1 cellular context compared by ENCODE assay signal in the genomic region with DNA sequence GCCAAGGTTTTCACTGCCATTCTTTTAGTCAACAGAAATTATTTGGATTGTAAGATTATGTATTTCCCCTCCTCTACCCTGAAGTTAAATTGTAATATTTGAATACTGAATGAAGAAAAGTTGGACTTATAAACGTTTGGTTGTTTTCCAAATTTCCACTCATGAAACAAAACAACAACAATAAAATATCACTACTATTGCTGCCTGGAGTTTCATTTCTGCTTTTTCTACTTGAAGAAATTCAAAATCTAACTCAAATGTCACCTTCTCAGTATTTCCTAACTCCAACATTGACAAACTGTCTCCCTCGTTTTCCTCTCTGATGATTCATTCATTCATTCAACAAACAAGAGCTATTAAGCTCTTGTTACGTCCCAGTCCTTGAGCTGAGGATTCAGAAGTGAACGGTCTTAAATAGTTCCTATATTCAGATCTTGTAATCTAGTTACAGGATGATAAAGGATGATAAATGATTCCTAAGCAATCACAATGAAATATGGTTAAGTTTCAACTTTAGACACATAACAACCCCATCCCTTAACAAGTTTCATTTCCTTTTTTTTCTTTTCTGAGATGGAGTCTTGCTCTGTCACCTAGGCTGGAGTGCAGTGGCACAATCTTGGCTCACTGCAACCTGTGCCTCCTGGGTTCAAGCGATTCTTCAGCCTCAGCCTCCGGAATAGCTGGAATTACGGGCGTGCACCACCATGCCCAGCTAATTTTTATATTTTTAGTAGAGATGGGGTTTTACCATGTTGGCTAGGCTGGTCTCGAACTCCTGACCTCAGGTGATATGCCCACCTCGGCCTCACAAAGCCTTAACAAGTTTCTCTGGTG.
TF ChIP-seq lines count a peak whose summit lies in the region.

No MANE protein-coding gene starts in this region.

TF ChIP-seq in WTC11, 78 proteins besides CTCF, POLR2A, EP300 and RAD21 (continued from another document):
- TF ChIP-seq, protein P1, sequence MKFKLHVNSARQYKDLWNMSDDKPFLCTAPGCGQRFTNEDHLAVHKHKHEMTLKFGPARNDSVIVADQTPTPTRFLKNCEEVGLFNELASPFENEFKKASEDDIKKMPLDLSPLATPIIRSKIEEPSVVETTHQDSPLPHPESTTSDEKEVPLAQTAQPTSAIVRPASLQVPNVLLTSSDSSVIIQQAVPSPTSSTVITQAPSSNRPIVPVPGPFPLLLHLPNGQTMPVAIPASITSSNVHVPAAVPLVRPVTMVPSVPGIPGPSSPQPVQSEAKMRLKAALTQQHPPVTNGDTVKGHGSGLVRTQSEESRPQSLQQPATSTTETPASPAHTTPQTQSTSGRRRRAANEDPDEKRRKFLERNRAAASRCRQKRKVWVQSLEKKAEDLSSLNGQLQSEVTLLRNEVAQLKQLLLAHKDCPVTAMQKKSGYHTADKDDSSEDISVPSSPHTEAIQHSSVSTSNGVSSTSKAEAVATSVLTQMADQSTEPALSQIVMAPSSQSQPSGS (CRISPR knock-in tag; IDR thresholded peaks at IDR 0.05; ENCODE audit: borderline replicate concordance, low read depth) = no peak
- TF ChIP-seq SOX15 (CRISPR knock-in tag; IDR thresholded peaks at IDR 0.05) (no peak), NFATC4 (CRISPR knock-in tag; IDR thresholded peaks at IDR 0.05) (no peak), EMX1 (CRISPR knock-in tag; IDR thresholded peaks at IDR 0.05) (no peak), MXD4 (CRISPR knock-in tag; IDR thresholded peaks at IDR 0.05; ENCODE audit: borderline replicate concordance) (no peak), TEAD1 (CRISPR knock-in tag; IDR thresholded peaks at IDR 0.05) (no peak)
